Comparison of ENCODE assay signal across 19 cellular contexts in genomic region chr22:49449377-49449776, GRCh38.
DNase-seq lines count a peak whose midpoint lies in the region; TF ChIP-seq lines count a peak whose summit lies in the region.
"Had no signal": no experiment of that assay in that cellular context is flagged by ENCODE, and none has a peak within 500 bp of the region (broad histone marks: within the 10 kb centered on the region; RNA-seq: fewer than 3 reads in every experiment).

No MANE protein-coding gene starts in this region.

- H3K9me3 ChIP-seq in neuronal stem cell (replicated peaks in 1 of 2; ENCODE audit: control insufficient read depth in 2 of 2, insufficient read depth in 1 of 2, low read depth in 1 of 2, low read length in 2 of 2) (no peaks in the 10 kb centered on the region), transverse colon (no peaks in the 10 kb centered on the region)
- H3K9me3 ChIP-seq: BE2C, Caco-2 had no signal

- no peak overlapping the region for H3K4me2 ChIP-seq in neuronal stem cell (ENCODE audit: insufficient read depth, low read length, poor library complexity, severe bottlenecking)
- H3K4me2 ChIP-seq: KMS-11 had no signal

- no peak overlapping the region for H4K91ac ChIP-seq in neuronal stem cell (ENCODE audit: low read depth, low read length, poor library complexity)

- DNase-seq in H7: peak; percentile 58
- peak; percentile 12 for DNase-seq in globus pallidus (ENCODE audit: low spot score)
- no peak for DNase-seq in neuronal stem cell (ENCODE audit: low spot score)
- no peak for DNase-seq in transverse colon
- no peak for DNase-seq in amniotic stem cell (lab: John Stamatoyannopoulos, UW)
- DNase-seq in SHP77 treated with DMSO at 0.1 percent for 48 hours (lab: John Stamatoyannopoulos, UW): no peak
- DNase-seq in NCI-H510A (lab: John Stamatoyannopoulos, UW): no peak
- DNase-seq: BE2C; Caco-2; CD4-positive, CD25-positive, alpha-beta regulatory T cell; DMS153; GDM1; GM23248; NCI-H1417 treated with DMSO at 0.1 percent for 48 hours; NCI-H187 treated with DMSO at 0.1 percent for 48 hours; NCI-H526 had no signal

- H3K23ac ChIP-seq in neuronal stem cell (ENCODE audit: low read depth, low read length, poor library complexity): no peak overlapping the region

- no peak overlapping the region for H2BK5ac ChIP-seq in neuronal stem cell (ENCODE audit: low read length)

- no peak for TF ChIP-seq EP300 in transverse colon (IDR thresholded peaks at IDR 0.05; ENCODE audit: low read depth)

- H2BK12ac ChIP-seq in neuronal stem cell (ENCODE audit: low read length): peak overlapping the region; percentile 75

- TF ChIP-seq POLR2A in transverse colon (IDR thresholded peaks at IDR 0.05): no peak

- peak overlapping the region; percentile 14 for H2BK15ac ChIP-seq in neuronal stem cell (ENCODE audit: low read length)

- in situ Hi-C loops in transverse colon (cut with MboI; ENCODE audit: low pct_ligation_motif_present in 1 of 4, low pct_unique_long_range_greater_than_20kb in 1 of 4, low sequenced_read_pairs in 3 of 4): no loop called here

- H3K27ac ChIP-seq in angular gyrus (ENCODE audit: low read depth, low read length) (peak overlapping the region; percentile 38), neuronal stem cell (replicated peaks; ENCODE audit: low read length) (no peak overlapping the region), transverse colon (no peak overlapping the region)
- H3K27ac ChIP-seq: GM23248, KMS-11, SJSA1 had no signal

- H3K4ac ChIP-seq in neuronal stem cell (ENCODE audit: low read length): no peak overlapping the region

- peaks cover 0 to 21% of the 10 kb centered on the region in 2 donors for H3K4me1 ChIP-seq in neuronal stem cell (ENCODE audit: control insufficient read depth in 2 of 2, insufficient read depth in 1 of 2, low read depth in 1 of 2, low read length in 2 of 2)
- no peaks in the 10 kb centered on the region for H3K4me1 ChIP-seq in transverse colon
- H3K4me1 ChIP-seq: BE2C, Caco-2, SJSA1 had no signal

- H3K79me1 ChIP-seq in neuronal stem cell (ENCODE audit: low read depth, low read length): no peaks in the 10 kb centered on the region

- H3K36me3 ChIP-seq in H7 (replicated peaks; ENCODE audit: control insufficient read depth, insufficient read depth, low read length): no peaks in the 10 kb centered on the region
- H3K36me3 ChIP-seq in neuronal stem cell (replicated peaks in 1 of 2; ENCODE audit: control insufficient read depth in 2 of 2, insufficient read depth in 2 of 2, low read length in 2 of 2): no peaks in the 10 kb centered on the region
- H3K36me3 ChIP-seq in transverse colon: no peaks in the 10 kb centered on the region
- H3K36me3 ChIP-seq: BE2C, SJSA1 had no signal

- H3K18ac ChIP-seq in neuronal stem cell (ENCODE audit: low read length): peak overlapping the region; percentile 50

- peaks cover 10% of the 10 kb centered on the region for H3K27me3 ChIP-seq in H7 (ENCODE audit: control insufficient read depth, insufficient read depth, low read length)
- peaks cover 0 to 36% (median 4%) of the 10 kb centered on the region in 3 experiments for H3K27me3 ChIP-seq in neuronal stem cell (ENCODE audit: control insufficient read depth in 3 of 3, insufficient read depth in 3 of 3, low read depth in 1 of 3, low read length in 3 of 3)
- H3K27me3 ChIP-seq in transverse colon: peaks cover 36% of the 10 kb centered on the region
- H3K27me3 ChIP-seq: SJSA1 had no signal

- peak overlapping the region; percentile 9 for H3K9ac ChIP-seq in neuronal stem cell (ENCODE audit: low read depth, low read length, poor library complexity)
- H3K9ac ChIP-seq: GM23248, KMS-11 had no signal

- no peak for TF ChIP-seq CTCF in transverse colon (IDR thresholded peaks at IDR 0.05)

- H2AK5ac ChIP-seq in neuronal stem cell (ENCODE audit: low read depth, low read length): peak overlapping the region; percentile 36

- H4K8ac ChIP-seq in neuronal stem cell (ENCODE audit: low read depth, low read length): no peak overlapping the region

- no peak overlapping the region for H3K14ac ChIP-seq in neuronal stem cell (ENCODE audit: low read length)

- WGBS in neuronal stem cell (ENCODE audit: extremely low coverage in 2 of 2, insufficient read length in 2 of 2, insufficient replicate concordance in 1 of 2), 2 donors: 60% methylated on average over 2 of the region's 16 CpGs; no CpG with 5 or more reads in 1 of the 2 donors
- WGBS in transverse colon (ENCODE audit: low coverage in 1 of 2), 2 donors: 70 to 100% methylated on average over 1 to 16 of the region's 16 CpGs

- H2AFZ ChIP-seq in neuronal stem cell (ENCODE audit: low read length): no peak overlapping the region
- H2AFZ ChIP-seq: GM23248 had no signal

- no peak overlapping the region for H2BK120ac ChIP-seq in neuronal stem cell (ENCODE audit: low read depth, low read length)

- H3K4me3 ChIP-seq in H7 (ENCODE audit: insufficient read depth, low read depth, low read length): 0 out of 2 replicates have a peak overlapping the region, but pooled peaks have one; percentile 2
- H3K4me3 ChIP-seq in neuronal stem cell (ENCODE audit: low read length in 2 of 2): no peak overlapping the region
- H3K4me3 ChIP-seq in transverse colon: no peak overlapping the region
- H3K4me3 ChIP-seq: GM23248, SJSA1 had no signal

- intact Hi-C loops in transverse colon (cut with DNase I; ENCODE audit: low total_unique reads): no loop called here

Comparison
In these comparisons a context has a peak if more than half of its experiments do, and no peak if none do; other contexts are left out.
1. DNase-seq: peak in H7 (single experiment) and globus pallidus (single experiment); none in neuronal stem cell (single experiment), transverse colon (single experiment), amniotic stem cell (single experiment), SHP77 treated with DMSO at 0.1 percent for 48 hours (single experiment) and NCI-H510A (single experiment).